Comparison of ENCODE assay signal across 8 cellular contexts in the genomic region with DNA sequence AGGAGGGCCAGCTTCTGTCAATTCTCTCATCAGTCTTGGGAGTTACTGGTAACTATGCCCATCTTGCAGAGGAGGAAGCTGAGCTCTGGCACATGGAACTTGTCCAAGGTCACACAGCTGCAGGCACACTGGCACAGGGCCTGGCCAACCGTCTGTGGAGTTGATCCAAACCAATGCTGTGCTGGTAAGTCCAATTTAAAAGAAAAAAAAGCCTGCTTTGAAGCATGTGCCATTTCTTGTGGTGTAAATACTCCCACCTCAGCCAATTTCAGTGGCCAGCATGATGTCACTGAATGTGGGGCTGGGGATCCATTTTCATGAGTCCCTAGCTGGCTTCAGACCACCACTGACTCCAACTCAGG.
DNase-seq lines count a peak whose midpoint lies in the region; ATAC-seq and TF ChIP-seq lines count a peak whose summit lies in the region.

No MANE protein-coding gene starts in this region.

- H3K36me3 Mint-ChIP-seq in activated T-helper 2 cell treated with anti-CD3 and anti-CD28 coated beads, Interferon-gamma antibody, Interleukin-2, Interleukin-4, amounts not matched to agents 10 μg/mL and 5 μg/mL and 100 μg/mL, durations not matched to agents 14 hours and 24 hours and 36 hours (ENCODE audit: low read depth), result peaks cover 48% of the 10 kb centered on the region
- peaks cover 19% of the 10 kb centered on the region for H3K36me3 Mint-ChIP-seq in stimulated activated naive CD8-positive, alpha-beta T cell treated with anti-CD3 and anti-CD28 coated beads, Interleukin-15, Interleukin-2, amounts not matched to agents 100 ng/mL and 50 ng/mL, for 24 hours (ENCODE audit: low read depth)

- CTCF ChIA-PET in HEK293 (lab: Yijun Ruan, JAX), result no interaction called here

- H3K4me1 Mint-ChIP-seq in activated T-helper 2 cell treated with anti-CD3 and anti-CD28 coated beads, Interferon-gamma antibody, Interleukin-2, Interleukin-4, amounts not matched to agents 10 μg/mL and 5 μg/mL and 100 μg/mL, durations not matched to agents 14 hours and 24 hours and 36 hours (ENCODE audit: low read depth), result peaks cover 47% of the 10 kb centered on the region
- H3K4me1 Mint-ChIP-seq in stimulated activated naive CD8-positive, alpha-beta T cell treated with anti-CD3 and anti-CD28 coated beads, Interleukin-15, Interleukin-2, amounts not matched to agents 100 ng/mL and 50 ng/mL, for 24 hours (ENCODE audit: low read depth), result peaks cover 41% of the 10 kb centered on the region

- no peaks in the 10 kb centered on the region for H3K36me3 ChIP-seq in HEK293 (ENCODE audit: control insufficient read depth in 2 of 2, insufficient read depth in 1 of 2, low read length in 2 of 2)
- H3K36me3 ChIP-seq in Karpas-422 (ENCODE audit: insufficient read depth, low read length), result no peaks in the 10 kb centered on the region

- H3K27me3 ChIP-seq in Karpas-422 (ENCODE audit: low read length), result no peaks in the 10 kb centered on the region

- peaks cover 38% of the 10 kb centered on the region for H3K9me3 Mint-ChIP-seq in activated T-helper 2 cell treated with anti-CD3 and anti-CD28 coated beads, Interferon-gamma antibody, Interleukin-2, Interleukin-4, amounts not matched to agents 10 μg/mL and 5 μg/mL and 100 μg/mL, durations not matched to agents 14 hours and 24 hours and 36 hours
- peaks cover 20% of the 10 kb centered on the region for H3K9me3 Mint-ChIP-seq in stimulated activated naive CD8-positive, alpha-beta T cell treated with anti-CD3 and anti-CD28 coated beads, Interleukin-15, Interleukin-2, amounts not matched to agents 100 ng/mL and 50 ng/mL, for 24 hours

- no peak overlapping the region for H3K27ac ChIP-seq in HEK293 (ENCODE audit: extremely low read depth, low read depth, low read length)
- H3K27ac ChIP-seq in Karpas-422 (ENCODE audit: low read length), result no peak overlapping the region

- POLR2A ChIA-PET in HEK293 (lab: Yijun Ruan, JAX), result no interaction called here

- H3K9me2 ChIP-seq in Karpas-422 (replicated peaks; ENCODE audit: insufficient read depth, low read length), result no peaks in the 10 kb centered on the region

- no peak for TF ChIP-seq CTCF in HEK293 (tag by site-specific recombination; IDR thresholded peaks at IDR 0.05)

- DNase-seq in activated T-helper 2 cell treated with anti-CD3 and anti-CD28 coated beads, Interferon-gamma antibody, Interleukin-2, Interleukin-4, amounts not matched to agents 10 μg/mL and 5 μg/mL and 100 μg/mL, durations not matched to agents 14 hours and 24 hours and 36 hours (ENCODE audit: low spot score), result no peak
- DNase-seq in left ventricle myocardium superior, result peak; percentile 71
- no peak for DNase-seq in DMS53 treated with DMSO at 0.1 percent for 48 hours (lab: John Stamatoyannopoulos, UW; ENCODE audit: unreplicated experiment)
- DNase-seq in Karpas-422, result no peak
- DNase-seq in epidermal melanocyte (ENCODE audit: insufficient read length, low spot score), result no peak
- no peak for DNase-seq in NCI-H1694 treated with DMSO at 0.1 percent for 48 hours (lab: John Stamatoyannopoulos, UW)

- H3K4me3 Mint-ChIP-seq in activated T-helper 2 cell treated with anti-CD3 and anti-CD28 coated beads, Interferon-gamma antibody, Interleukin-2, Interleukin-4, amounts not matched to agents 10 μg/mL and 5 μg/mL and 100 μg/mL, durations not matched to agents 14 hours and 24 hours and 36 hours (ENCODE audit: low read depth), result peak overlapping the region; percentile 43
- peak overlapping the region; percentile 63 for H3K4me3 Mint-ChIP-seq in stimulated activated naive CD8-positive, alpha-beta T cell treated with anti-CD3 and anti-CD28 coated beads, Interleukin-15, Interleukin-2, amounts not matched to agents 100 ng/mL and 50 ng/mL, for 24 hours

- H3K27ac Mint-ChIP-seq in activated T-helper 2 cell treated with anti-CD3 and anti-CD28 coated beads, Interferon-gamma antibody, Interleukin-2, Interleukin-4, amounts not matched to agents 10 μg/mL and 5 μg/mL and 100 μg/mL, durations not matched to agents 14 hours and 24 hours and 36 hours, result peak overlapping the region; percentile 92
- H3K27ac Mint-ChIP-seq in stimulated activated naive CD8-positive, alpha-beta T cell treated with anti-CD3 and anti-CD28 coated beads, Interleukin-15, Interleukin-2, amounts not matched to agents 100 ng/mL and 50 ng/mL, for 24 hours, result peak overlapping the region; percentile 88

- peaks cover 4% of the 10 kb centered on the region; the same call in 1 of the 2 replicates for H3K4me1 ChIP-seq in HEK293 (ENCODE audit: control insufficient read depth, insufficient read depth, low read length)
- no peaks in the 10 kb centered on the region for H3K4me1 ChIP-seq in Karpas-422 (ENCODE audit: low read length)

- no peak overlapping the region for H2AFZ ChIP-seq in Karpas-422 (ENCODE audit: low read length)

- intact Hi-C loops in activated T-helper 2 cell treated with anti-CD3 and anti-CD28 coated beads, Interferon-gamma antibody, Interleukin-2, Interleukin-4, amounts not matched to agents 10 μg/mL and 5 μg/mL and 100 μg/mL, durations not matched to agents 14 hours and 24 hours and 36 hours (cut with micrococcal nuclease), result loop anchor here (1.0 to 2.0 kb wide), 4 partner anchors 9 to 44 kb away; no protein-coding TSS in a partner anchor
- intact Hi-C loops in left ventricle myocardium superior (cut with micrococcal nuclease), result no loop called here

- no peaks in the 10 kb centered on the region; the same call in 1 of the 2 replicates for H3K9me3 ChIP-seq in HEK293 (ENCODE audit: control insufficient read depth, insufficient read depth, low read depth, low read length)
- H3K9me3 ChIP-seq in Karpas-422 (ENCODE audit: low read length), result peaks cover 7% of the 10 kb centered on the region

- no peaks in the 10 kb centered on the region for H4K20me1 ChIP-seq in Karpas-422 (ENCODE audit: insufficient read depth, low read depth, low read length)

- no peaks in the 10 kb centered on the region for H3K27me3 Mint-ChIP-seq in activated T-helper 2 cell treated with anti-CD3 and anti-CD28 coated beads, Interferon-gamma antibody, Interleukin-2, Interleukin-4, amounts not matched to agents 10 μg/mL and 5 μg/mL and 100 μg/mL, durations not matched to agents 14 hours and 24 hours and 36 hours (ENCODE audit: low read depth)
- H3K27me3 Mint-ChIP-seq in stimulated activated naive CD8-positive, alpha-beta T cell treated with anti-CD3 and anti-CD28 coated beads, Interleukin-15, Interleukin-2, amounts not matched to agents 100 ng/mL and 50 ng/mL, for 24 hours, result no peaks in the 10 kb centered on the region

- peak; percentile 66 for ATAC-seq in left ventricle myocardium superior

- H3K4me3 ChIP-seq in HEK293 (ENCODE audit: low read depth, low read length) (no peak overlapping the region), Karpas-422 (ENCODE audit: low read length) (no peak overlapping the region)

- no peak overlapping the region for H3K4me2 ChIP-seq in Karpas-422 (ENCODE audit: low read depth, low read length, poor library complexity, severe bottlenecking)

- H3K9ac ChIP-seq in Karpas-422 (ENCODE audit: low read length), result no peak overlapping the region

- no peaks in the 10 kb centered on the region for H3K79me2 ChIP-seq in Karpas-422 (ENCODE audit: low read length)

TF ChIP-seq in HEK293, 187 proteins besides CTCF, POLR2A, EP300 and RAD21:
- TF ChIP-seq ZNF223 (tag by site-specific recombination; IDR thresholded peaks at IDR 0.05) (no peak), ZNF112 (tag by site-specific recombination; IDR thresholded peaks at IDR 0.05) (peak; percentile 81; the same call in 1 of the 2 replicates), ZNF2 (tag by site-specific recombination; IDR thresholded peaks at IDR 0.05) (no peak)
